Comparison of ENCODE assay signal across 1 cellular context in genomic region chr2:98731709-98732349, GRCh38.
TF ChIP-seq lines count a peak whose summit lies in the region.

No MANE protein-coding gene starts in this region.

TF ChIP-seq in HepG2, 621 proteins besides CTCF, POLR2A, EP300 and RAD21 (continued from another document):
- TF ChIP-seq ATF2 (CRISPR knock-in tag; IDR thresholded peaks at IDR 0.05) (peak; percentile 30; the same call in 1 of the 2 replicates), AGO2 (optimal IDR thresholded peaks at IDR 0.05; ENCODE audit: low read depth, low read length) (peak; percentile 86), BCL6 (CRISPR knock-in tag; IDR thresholded peaks at IDR 0.05) (peak; percentile 27; the same call in 1 of the 2 replicates)
